21 cellular contexts compared by ENCODE assay signal in genomic region chr1:62333431-62333830, GRCh38. TPM values are rescaled to one million over a fixed set of nuclear protein-coding genes. Genes with fewer than 3 reads are reported as not detected.
DNase-seq lines count a peak whose midpoint lies in the region; ATAC-seq and TF ChIP-seq lines count a peak whose summit lies in the region.
"Had no signal": no experiment of that assay in that cellular context is flagged by ENCODE, and none has a peak within 500 bp of the region (broad histone marks: within the 10 kb centered on the region; RNA-seq: fewer than 3 reads in every experiment).

No MANE protein-coding gene starts in this region.

- no peaks in the 10 kb centered on the region for H4K20me1 ChIP-seq in DND-41 (ENCODE audit: insufficient read depth, low read length)

- TF ChIP-seq CTCF in DND-41 (IDR thresholded peaks at IDR 0.05; ENCODE audit: borderline replicate concordance, extremely low read depth, low read length, poor library complexity, severe bottlenecking) = no peak
- no peak for TF ChIP-seq CTCF in HEK293 (tag by site-specific recombination; IDR thresholded peaks at IDR 0.05)
- TF ChIP-seq CTCF in activated CD8-positive, alpha-beta T cell treated with anti-CD3 and anti-CD28 coated beads for 36 hours (IDR thresholded peaks at IDR 0.05) = no peak

- no peak overlapping the region for H3K9ac ChIP-seq in DND-41 (ENCODE audit: low read depth, low read length)

- H3K27ac Mint-ChIP-seq in activated CD8-positive, alpha-beta T cell treated with anti-CD3 and anti-CD28 coated beads for 36 hours = no peak overlapping the region
- H3K27ac Mint-ChIP-seq: activated T-helper 17 cell treated with anti-CD3 and anti-CD28 coated beads, Interleukin-2, amount 50 U/mL, for 72 hours had no signal

- POLR2A ChIA-PET in HEK293 (lab: Yijun Ruan, JAX) = no interaction called here
- POLR2A ChIA-PET in activated CD8-positive, alpha-beta T cell treated with anti-CD3 and anti-CD28 coated beads for 36 hours (lab: Charles Lee) = no interaction called here

- intact Hi-C loops in activated CD8-positive, alpha-beta T cell treated with anti-CD3 and anti-CD28 coated beads for 36 hours (cut with micrococcal nuclease) = no loop called here

- DNase-seq in DND-41 (peak; percentile 38), left kidney (ENCODE audit: low read depth, low spot score) (peak; percentile 66), NCI-H748 (lab: John Stamatoyannopoulos, UW; ENCODE audit: unreplicated experiment) (no peak), HT-29 (ENCODE audit: low spot score) (no peak)
- DNase-seq in activated CD8-positive, alpha-beta T cell treated with anti-CD3 and anti-CD28 coated beads for 36 hours = peak; percentile 50
- DNase-seq: activated CD4-positive, alpha-beta T cell treated with anti-CD3 and anti-CD28 coated beads, Interleukin-2, amount 50 U/mL, for 48 hours; anterior cingulate cortex; DMS153; NCI-H1930; NCI-H510A treated with DMSO at 0.1 percent for 48 hours; OCI-M1; ovary; stimulated activated CD4-positive, alpha-beta T cell treated with anti-CD3 and anti-CD28 coated beads, Interleukin-4, amount 100 ng/mL, for 24 hours; thyroid gland had no signal

- H2AFZ ChIP-seq in DND-41 (ENCODE audit: low read depth, low read length) = no peak overlapping the region

- H3K4me3 ChIP-seq in DND-41 (ENCODE audit: low read depth in 1 of 2, low read length in 2 of 2) = no peak overlapping the region
- H3K4me3 ChIP-seq in HEK293 (ENCODE audit: low read depth, low read length) = no peak overlapping the region
- H3K4me3 ChIP-seq: coronary artery, gastroesophageal sphincter, ovary, thyroid gland had no signal

- H3K36me3 ChIP-seq in DND-41 (ENCODE audit: insufficient read depth, low read length) (no peaks in the 10 kb centered on the region), HEK293 (ENCODE audit: control insufficient read depth in 2 of 2, insufficient read depth in 1 of 2, low read length in 2 of 2) (no peaks in the 10 kb centered on the region)
- H3K36me3 ChIP-seq: gastroesophageal sphincter, ovary, thyroid gland had no signal

- H3K27me3 ChIP-seq in DND-41 (ENCODE audit: insufficient read depth, low read length, poor library complexity) = no peaks in the 10 kb centered on the region
- H3K27me3 ChIP-seq: gastroesophageal sphincter, ovary, thyroid gland had no signal

- no peaks in the 10 kb centered on the region for H3K36me3 Mint-ChIP-seq in activated CD8-positive, alpha-beta T cell treated with anti-CD3 and anti-CD28 coated beads for 36 hours (ENCODE audit: low read depth)

- H3K9me3 Mint-ChIP-seq in activated CD8-positive, alpha-beta T cell treated with anti-CD3 and anti-CD28 coated beads for 36 hours = no peaks in the 10 kb centered on the region
- H3K9me3 Mint-ChIP-seq: activated T-helper 17 cell treated with anti-CD3 and anti-CD28 coated beads, Interleukin-2, amount 50 U/mL, for 72 hours had no signal

- no peaks in the 10 kb centered on the region for H3K79me2 ChIP-seq in DND-41 (ENCODE audit: insufficient read depth, low read length)

- ATAC-seq in DND-41 (ENCODE audit: insufficient read depth, low read depth) = peak; percentile 76
- ATAC-seq in activated CD8-positive, alpha-beta T cell treated with anti-CD3 and anti-CD28 coated beads for 36 hours = peak; percentile 89
- ATAC-seq in GM18909 (IDR thresholded peaks at IDR 0.05; ENCODE audit: poor library complexity, unreplicated experiment) = no peak
- ATAC-seq in HG03457 (IDR thresholded peaks at IDR 0.05; ENCODE audit: unreplicated experiment) = no peak
- ATAC-seq: activated T-helper 17 cell treated with anti-CD3 and anti-CD28 coated beads, Interleukin-2, amount 50 U/mL, for 72 hours; gastroesophageal sphincter; SK-N-SH treated with all-trans-retinoic acid at 6 μM for 48 hours had no signal

- no peak overlapping the region for H3K4me3 Mint-ChIP-seq in activated CD8-positive, alpha-beta T cell treated with anti-CD3 and anti-CD28 coated beads for 36 hours
- H3K4me3 Mint-ChIP-seq: activated T-helper 17 cell treated with anti-CD3 and anti-CD28 coated beads, Interleukin-2, amount 50 U/mL, for 72 hours had no signal

- no peaks in the 10 kb centered on the region for H3K27me3 Mint-ChIP-seq in activated CD8-positive, alpha-beta T cell treated with anti-CD3 and anti-CD28 coated beads for 36 hours

- no peaks in the 10 kb centered on the region for H3K4me1 ChIP-seq in DND-41 (ENCODE audit: insufficient read depth, low read length)
- H3K4me1 ChIP-seq in HEK293 (ENCODE audit: control insufficient read depth, insufficient read depth, low read length) = no peaks in the 10 kb centered on the region

- H3K4me1 Mint-ChIP-seq in activated CD8-positive, alpha-beta T cell treated with anti-CD3 and anti-CD28 coated beads for 36 hours (ENCODE audit: low read depth) = peaks cover 4% of the 10 kb centered on the region
- H3K4me1 Mint-ChIP-seq: activated T-helper 17 cell treated with anti-CD3 and anti-CD28 coated beads, Interleukin-2, amount 50 U/mL, for 72 hours had no signal

- CTCF ChIA-PET in HEK293 (lab: Yijun Ruan, JAX) = no interaction called here
- CTCF ChIA-PET in activated CD8-positive, alpha-beta T cell treated with anti-CD3 and anti-CD28 coated beads for 36 hours (lab: Charles Lee) = no interaction called here

- no peaks in the 10 kb centered on the region for H3K9me3 ChIP-seq in DND-41 (ENCODE audit: insufficient read depth, low read length, severe bottlenecking)
- H3K9me3 ChIP-seq in HEK293 (ENCODE audit: control insufficient read depth, insufficient read depth, low read depth, low read length) = no peaks in the 10 kb centered on the region
- H3K9me3 ChIP-seq: gastroesophageal sphincter, ovary, thyroid gland had no signal

- H3K27ac ChIP-seq in DND-41 (ENCODE audit: low read length) (no peak overlapping the region), HEK293 (ENCODE audit: extremely low read depth, low read depth, low read length) (no peak overlapping the region)
- H3K27ac ChIP-seq: coronary artery, gastroesophageal sphincter, ovary, thyroid gland had no signal

- no peak overlapping the region for H3K4me2 ChIP-seq in DND-41 (ENCODE audit: insufficient read depth, low read length)

TF ChIP-seq in HEK293, 187 proteins besides CTCF, POLR2A, EP300 and RAD21:
- no peak for TF ChIP-seq ZNF549 (tag by site-specific recombination; IDR thresholded peaks at IDR 0.05)
- peak; percentile 48; the same call in 1 of the 2 replicates for TF ChIP-seq ZNF335 (tag by site-specific recombination; conservative IDR thresholded peaks at IDR 0.05)
- no peak for TF ChIP-seq SCRT1 (tag by site-specific recombination; IDR thresholded peaks at IDR 0.05; ENCODE audit: borderline replicate concordance)
- TF ChIP-seq ZNF747 (tag by site-specific recombination; IDR thresholded peaks at IDR 0.05) = no peak
- TF ChIP-seq ZSCAN23 (tag by site-specific recombination; IDR thresholded peaks at IDR 0.05) = no peak
- no peak for TF ChIP-seq ZNF610 (tag by site-specific recombination; IDR thresholded peaks at IDR 0.05; ENCODE audit: borderline replicate concordance)
- TF ChIP-seq YY2 (tag by site-specific recombination; IDR thresholded peaks at IDR 0.05) = 0 out of 2 replicates have a peak, but pooled peaks have one; percentile 48
- TF ChIP-seq ZBTB21 (tag by site-specific recombination; IDR thresholded peaks at IDR 0.05) = peak; percentile 70
- no peak for TF ChIP-seq ZSCAN5A (tag by site-specific recombination; IDR thresholded peaks at IDR 0.05)
- TF ChIP-seq, protein P1, sequence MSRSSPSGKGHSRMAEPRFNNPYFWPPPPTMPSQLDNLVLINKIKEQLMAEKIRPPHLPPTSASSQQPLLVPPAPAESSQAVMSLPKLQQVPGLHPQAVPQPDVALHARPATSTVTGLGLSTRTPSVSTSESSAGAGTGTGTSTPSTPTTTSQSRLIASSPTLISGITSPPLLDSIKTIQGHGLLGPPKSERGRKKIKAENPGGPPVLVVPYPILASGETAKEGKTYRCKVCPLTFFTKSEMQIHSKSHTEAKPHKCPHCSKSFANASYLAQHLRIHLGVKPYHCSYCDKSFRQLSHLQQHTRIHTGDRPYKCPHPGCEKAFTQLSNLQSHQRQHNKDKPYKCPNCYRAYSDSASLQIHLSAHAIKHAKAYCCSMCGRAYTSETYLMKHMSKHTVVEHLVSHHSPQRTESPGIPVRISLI (tag by site-specific recombination; IDR thresholded peaks at IDR 0.05) = peak; percentile 35; the same call in 1 of the 2 replicates
- TF ChIP-seq ZXDB (tag by site-specific recombination; IDR thresholded peaks at IDR 0.05) = no peak
- TF ChIP-seq ZSCAN16 (tag by site-specific recombination; IDR thresholded peaks at IDR 0.05) = no peak
- peak; percentile 55 for TF ChIP-seq ZNF629 (tag by site-specific recombination; IDR thresholded peaks at IDR 0.05)
- peak; percentile 19 for TF ChIP-seq SETDB1 (IDR thresholded peaks at IDR 0.05; ENCODE audit: insufficient read length, low read length)

RNA-seq across cellular contexts. Expression of gene KANK4, which starts 14.2 kb away (rescaled TPM):
- total RNA-seq in activated CD8-positive, alpha-beta T cell treated with anti-CD3 and anti-CD28 coated beads for 36 hours = not detected
- total RNA-seq in HT-29 (2014; rRNA removed; shearing (Covaris generic)) = not detected in 2 replicates
- total RNA-seq: activated T-helper 17 cell treated with anti-CD3 and anti-CD28 coated beads, Interleukin-2, amount 50 U/mL, for 72 hours had no signal

Comparison
In these comparisons a context has a peak if more than half of its experiments do, and no peak if none do; other contexts are left out.
1. ATAC-seq: peak in DND-41 (single experiment) and activated CD8-positive, alpha-beta T cell treated with anti-CD3 and anti-CD28 coated beads for 36 hours (single experiment); none in GM18909 (single experiment) and HG03457 (single experiment).
2. DNase-seq: peak in DND-41 (single experiment), activated CD8-positive, alpha-beta T cell treated with anti-CD3 and anti-CD28 coated beads for 36 hours (single experiment) and left kidney (single experiment); none in NCI-H748 (single experiment) and HT-29 (single experiment).